In the genomic region with DNA sequence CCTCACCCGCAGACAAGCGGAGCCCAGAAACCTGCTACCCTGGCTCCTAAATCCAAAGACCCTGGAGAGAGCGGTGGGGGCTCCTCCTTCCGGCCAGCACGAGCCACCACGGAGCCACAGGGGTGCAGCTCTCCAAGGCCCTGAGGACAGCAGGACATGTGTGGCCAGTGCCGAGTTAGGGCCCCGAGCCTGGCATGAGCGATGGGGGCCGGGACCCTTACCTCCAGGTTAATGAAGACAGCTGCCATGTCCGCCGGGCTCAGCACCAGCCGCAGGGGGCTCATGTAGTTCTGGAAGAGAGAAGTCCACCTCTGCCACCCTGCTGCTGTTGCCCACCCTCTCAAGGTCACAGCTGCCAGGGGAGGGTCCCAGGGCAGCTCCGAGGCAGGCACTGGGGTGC, we compare ENCODE assay signal across 27 cellular contexts.
"Had no signal": no experiment of that assay in that cellular context is flagged by ENCODE, and none has a peak within 500 bp of the region (broad histone marks: within the 10 kb centered on the region; RNA-seq: fewer than 3 reads in every experiment).

No MANE protein-coding gene starts in this region.

- H3K27me3 Mint-ChIP-seq: naive B cell; naive thymus-derived CD8-positive, alpha-beta T cell; natural killer cell treated with Interleukin-12 subunit alpha and Interleukin-12 subunit beta and Interleukin-15 and Interleukin-18, amount 100 ng/mL, for 72 hours; stimulated activated naive CD8-positive, alpha-beta T cell treated with anti-CD3 and anti-CD28 coated beads, Interleukin-15, amount 100 ng/mL, for 72 hours; type B pancreatic cell had no signal

- DNase-seq: naive B cell; naive thymus-derived CD8-positive, alpha-beta T cell; nucleus accumbens; pancreas; psoas muscle; spleen; stimulated activated CD4-positive, alpha-beta T cell treated with anti-CD3 and anti-CD28 coated beads, Interleukin-12 subunit alpha, Interleukin-12 subunit beta, amount 100 ng/mL, for 4 hours; stimulated activated CD4-positive, alpha-beta T cell treated with anti-CD3 and anti-CD28 coated beads, Interleukin-1b, Interleukin-23, amount 100 ng/mL, for 48 hours; stimulated activated CD4-positive, alpha-beta T cell treated with anti-CD3 and anti-CD28 coated beads, Interleukin-4, amount 100 ng/mL, for 24 hours; stimulated activated naive CD4-positive, alpha-beta T cell; stimulated activated naive CD8-positive, alpha-beta T cell treated with anti-CD3 and anti-CD28 coated beads, Interleukin-15, amount 100 ng/mL, for 72 hours; stimulated activated naive CD8-positive, alpha-beta T cell treated with anti-CD3 and anti-CD28 coated beads, Interleukin-15, Interleukin-2, amounts not matched to agents 100 U/mL and 50 U/mL, for 24 hours; substantia nigra; testis; tibial artery; transverse colon; upper lobe of right lung; uterus had no signal

- H3K4me2 ChIP-seq: neural progenitor cell, smooth muscle cell had no signal

- H3K4me3 ChIP-seq: neural progenitor cell, pancreas, psoas muscle, skin epidermis, smooth muscle cell, spleen, suprapubic skin, testis, tibial artery, transverse colon, upper lobe of right lung, uterus had no signal

- H3K9ac ChIP-seq: neural progenitor cell had no signal

- H3K9me3 ChIP-seq: neutrophil, pancreas, psoas muscle, spleen, suprapubic skin, testis, tibial artery, transverse colon, upper lobe of right lung, uterus had no signal

- H3K36me3 Mint-ChIP-seq: naive B cell; naive thymus-derived CD8-positive, alpha-beta T cell; natural killer cell treated with Interleukin-12 subunit alpha and Interleukin-12 subunit beta and Interleukin-15 and Interleukin-18, amount 100 ng/mL, for 72 hours; type B pancreatic cell had no signal

- ATAC-seq: naive thymus-derived CD8-positive, alpha-beta T cell; natural killer cell treated with Interleukin-12 subunit alpha and Interleukin-12 subunit beta and Interleukin-15 and Interleukin-18, amount 100 ng/mL, for 72 hours; pancreas; psoas muscle; right cardiac atrium; stimulated activated effector memory CD8-positive, alpha-beta T cell treated with anti-CD3 and anti-CD28 coated beads, Interleukin-12 subunit alpha, Interleukin-12 subunit beta, amount 100 ng/mL, for 72 hours; stimulated activated naive CD8-positive, alpha-beta T cell treated with anti-CD3 and anti-CD28 coated beads, Interleukin-15, amount 100 ng/mL, for 72 hours; stimulated activated naive CD8-positive, alpha-beta T cell treated with anti-CD3 and anti-CD28 coated beads, Interleukin-15, Interleukin-2, amounts not matched to agents 100 U/mL and 50 U/mL, for 24 hours; upper lobe of right lung had no signal

- H3K27ac Mint-ChIP-seq: naive B cell; naive thymus-derived CD8-positive, alpha-beta T cell; natural killer cell treated with Interleukin-12 subunit alpha and Interleukin-12 subunit beta and Interleukin-15 and Interleukin-18, amount 100 ng/mL, for 72 hours; neural progenitor cell; stimulated activated effector memory CD8-positive, alpha-beta T cell treated with anti-CD3 and anti-CD28 coated beads, Interleukin-12 subunit alpha, Interleukin-12 subunit beta, amount 100 ng/mL, for 72 hours; stimulated activated naive CD8-positive, alpha-beta T cell treated with anti-CD3 and anti-CD28 coated beads, Interleukin-15, amount 100 ng/mL, for 72 hours; type B pancreatic cell had no signal

- H3K4me1 ChIP-seq: neural progenitor cell, pancreas, psoas muscle, tibial artery, transverse colon, upper lobe of right lung, uterus had no signal

- H3K36me3 ChIP-seq: neural progenitor cell, neutrophil, transverse colon, uterus had no signal

- H3K4me1 Mint-ChIP-seq: naive thymus-derived CD8-positive, alpha-beta T cell; stimulated activated effector memory CD8-positive, alpha-beta T cell treated with anti-CD3 and anti-CD28 coated beads, Interleukin-12 subunit alpha, Interleukin-12 subunit beta, amount 100 ng/mL, for 72 hours; stimulated activated naive CD8-positive, alpha-beta T cell treated with anti-CD3 and anti-CD28 coated beads, Interleukin-15, amount 100 ng/mL, for 72 hours had no signal

- H3K27ac ChIP-seq: neural progenitor cell, neutrophil, pancreas, psoas muscle, skin epidermis, spleen, suprapubic skin, testis, tibial artery, transverse colon, upper lobe of right lung, uterus had no signal

- H2AFZ ChIP-seq: neural progenitor cell had no signal

- H3K27me3 ChIP-seq: neural progenitor cell, neutrophil, pancreas, spleen, suprapubic skin, testis, tibial artery, transverse colon, upper lobe of right lung, uterus had no signal

- H3K4me3 Mint-ChIP-seq: naive B cell; naive thymus-derived CD8-positive, alpha-beta T cell; natural killer cell treated with Interleukin-12 subunit alpha and Interleukin-12 subunit beta and Interleukin-15 and Interleukin-18, amount 100 ng/mL, for 72 hours; neural progenitor cell; stimulated activated effector memory CD8-positive, alpha-beta T cell treated with anti-CD3 and anti-CD28 coated beads, Interleukin-12 subunit alpha, Interleukin-12 subunit beta, amount 100 ng/mL, for 72 hours; stimulated activated naive CD8-positive, alpha-beta T cell treated with anti-CD3 and anti-CD28 coated beads, Interleukin-15, amount 100 ng/mL, for 72 hours; type B pancreatic cell had no signal

- H3K9me3 Mint-ChIP-seq: naive B cell; naive thymus-derived CD8-positive, alpha-beta T cell; natural killer cell treated with Interleukin-12 subunit alpha and Interleukin-12 subunit beta and Interleukin-15 and Interleukin-18, amount 100 ng/mL, for 72 hours; neural progenitor cell; stimulated activated effector memory CD8-positive, alpha-beta T cell treated with anti-CD3 and anti-CD28 coated beads, Interleukin-12 subunit alpha, Interleukin-12 subunit beta, amount 100 ng/mL, for 72 hours; stimulated activated naive CD8-positive, alpha-beta T cell treated with anti-CD3 and anti-CD28 coated beads, Interleukin-15, amount 100 ng/mL, for 72 hours; type B pancreatic cell had no signal
